1 cellular context compared by ENCODE assay signal in the genomic region with DNA sequence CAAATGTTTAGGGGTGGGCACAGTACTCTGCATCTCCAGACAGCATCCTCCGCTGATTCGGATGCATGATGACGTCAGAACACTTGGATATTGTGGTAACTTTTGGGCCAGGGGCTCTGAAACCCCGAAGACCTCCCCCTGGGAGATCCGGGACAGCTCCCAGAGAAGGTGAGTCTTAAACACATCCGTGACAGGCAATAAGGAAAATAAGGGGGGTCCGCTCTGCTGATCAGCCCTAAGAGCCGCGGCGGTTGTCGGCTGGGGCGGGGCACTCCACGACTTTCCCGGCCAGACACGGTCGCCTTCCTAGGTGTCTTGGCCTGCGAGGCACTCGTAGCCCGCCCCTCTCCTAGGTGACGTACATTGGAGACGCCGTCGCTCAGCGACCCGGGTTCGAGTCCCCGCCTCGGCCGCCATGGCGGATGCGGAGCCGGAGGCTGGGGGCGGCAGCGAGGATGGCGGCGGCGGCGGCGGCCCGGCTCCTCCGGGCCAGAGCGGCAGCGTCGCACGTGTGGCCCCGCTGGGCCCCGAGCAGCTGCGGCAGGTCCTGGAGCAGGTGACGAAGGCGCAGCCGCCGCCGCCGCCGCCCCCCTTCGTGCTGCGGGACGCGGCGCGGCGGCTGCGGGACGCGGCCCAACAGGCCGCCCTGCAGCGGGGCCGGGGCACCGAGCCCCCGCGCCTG.
TF ChIP-seq lines count a peak whose summit lies in the region.

A gene (plus strand): TSS at position 396 of the 682 bp plus-strand sequence. CDS start 20 bp downstream, at position 416.

TF ChIP-seq in HCT116, 20 proteins besides CTCF, POLR2A, EP300 and RAD21 (continued from another document):
- TF ChIP-seq, protein P1, sequence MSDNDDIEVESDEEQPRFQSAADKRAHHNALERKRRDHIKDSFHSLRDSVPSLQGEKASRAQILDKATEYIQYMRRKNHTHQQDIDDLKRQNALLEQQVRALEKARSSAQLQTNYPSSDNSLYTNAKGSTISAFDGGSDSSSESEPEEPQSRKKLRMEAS (IDR thresholded peaks at IDR 0.05), result no peak
- TF ChIP-seq TCF7L2 (IDR thresholded peaks at IDR 0.05; ENCODE audit: borderline replicate concordance, extremely low read depth, insufficient read depth, insufficient read length) (no peak), ZFX (IDR thresholded peaks at IDR 0.05) (no peak)
- TF ChIP-seq, protein P2, sequence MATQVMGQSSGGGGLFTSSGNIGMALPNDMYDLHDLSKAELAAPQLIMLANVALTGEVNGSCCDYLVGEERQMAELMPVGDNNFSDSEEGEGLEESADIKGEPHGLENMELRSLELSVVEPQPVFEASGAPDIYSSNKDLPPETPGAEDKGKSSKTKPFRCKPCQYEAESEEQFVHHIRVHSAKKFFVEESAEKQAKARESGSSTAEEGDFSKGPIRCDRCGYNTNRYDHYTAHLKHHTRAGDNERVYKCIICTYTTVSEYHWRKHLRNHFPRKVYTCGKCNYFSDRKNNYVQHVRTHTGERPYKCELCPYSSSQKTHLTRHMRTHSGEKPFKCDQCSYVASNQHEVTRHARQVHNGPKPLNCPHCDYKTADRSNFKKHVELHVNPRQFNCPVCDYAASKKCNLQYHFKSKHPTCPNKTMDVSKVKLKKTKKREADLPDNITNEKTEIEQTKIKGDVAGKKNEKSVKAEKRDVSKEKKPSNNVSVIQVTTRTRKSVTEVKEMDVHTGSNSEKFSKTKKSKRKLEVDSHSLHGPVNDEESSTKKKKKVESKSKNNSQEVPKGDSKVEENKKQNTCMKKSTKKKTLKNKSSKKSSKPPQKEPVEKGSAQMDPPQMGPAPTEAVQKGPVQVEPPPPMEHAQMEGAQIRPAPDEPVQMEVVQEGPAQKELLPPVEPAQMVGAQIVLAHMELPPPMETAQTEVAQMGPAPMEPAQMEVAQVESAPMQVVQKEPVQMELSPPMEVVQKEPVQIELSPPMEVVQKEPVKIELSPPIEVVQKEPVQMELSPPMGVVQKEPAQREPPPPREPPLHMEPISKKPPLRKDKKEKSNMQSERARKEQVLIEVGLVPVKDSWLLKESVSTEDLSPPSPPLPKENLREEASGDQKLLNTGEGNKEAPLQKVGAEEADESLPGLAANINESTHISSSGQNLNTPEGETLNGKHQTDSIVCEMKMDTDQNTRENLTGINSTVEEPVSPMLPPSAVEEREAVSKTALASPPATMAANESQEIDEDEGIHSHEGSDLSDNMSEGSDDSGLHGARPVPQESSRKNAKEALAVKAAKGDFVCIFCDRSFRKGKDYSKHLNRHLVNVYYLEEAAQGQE (IDR thresholded peaks at IDR 0.05; ENCODE audit: low read depth), result no peak
